ENCODE assay signal across 8 cellular contexts in the genomic region with DNA sequence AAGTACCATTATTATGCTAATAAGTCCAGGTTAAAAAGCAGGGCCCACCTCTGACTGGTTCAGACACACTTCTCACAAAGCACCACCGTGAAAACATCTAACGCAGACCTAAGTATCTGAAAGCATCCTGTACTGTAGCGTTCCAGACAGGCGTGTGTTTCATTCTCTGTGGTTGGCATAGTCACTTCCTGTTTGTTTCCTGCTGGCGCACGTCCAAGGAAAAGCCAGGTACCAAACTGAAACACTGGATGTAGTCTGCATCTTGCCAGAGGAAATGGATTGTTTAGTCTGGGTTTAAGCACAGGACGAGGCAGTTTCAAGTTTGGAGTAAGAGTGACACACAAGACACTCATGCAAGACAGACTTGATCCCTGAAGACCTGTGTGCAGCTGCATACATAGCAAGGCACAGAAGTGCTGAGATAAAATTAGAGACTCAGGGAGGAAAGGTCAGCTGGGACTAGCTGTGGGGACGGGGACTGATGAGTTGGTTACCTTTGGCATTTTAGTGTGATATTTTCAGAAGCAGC. TPM values are rescaled to one million over a fixed set of nuclear protein-coding genes. Genes with fewer than 3 reads are reported as not detected.
DNase-seq lines count a peak whose midpoint lies in the region; ATAC-seq, FAIRE-seq and TF ChIP-seq lines count a peak whose summit lies in the region.

No MANE protein-coding gene starts in this region.

- peak; percentile 38 for FAIRE-seq in GM12892 (lab: Jason Lieb, UNC)

- no peak for TF ChIP-seq CTCF in cardiac muscle cell (IDR thresholded peaks at IDR 0.05; ENCODE audit: low read depth, low read length)

- no peak overlapping the region for H3K4me3 ChIP-seq in cardiac muscle cell

- no peaks in the 10 kb centered on the region for H3K9me3 ChIP-seq in cardiac muscle cell (ENCODE audit: low read depth)

- H3K27me3 ChIP-seq in cardiac muscle cell, result no peaks in the 10 kb centered on the region

- no peaks in the 10 kb centered on the region for H3K9me3 Mint-ChIP-seq in activated T-cell treated with anti-CD3 and anti-CD28 coated beads, Interleukin-2, amount 50 U/mL, for 72 hours

- DNase-seq in GM12892 (ENCODE audit: insufficient read length) (no peak), cardiac muscle cell (ENCODE audit: low read depth in 1 of 2, low spot score in 1 of 2) (peak; percentile 35 to 83), OCI-M1 (lab: John Stamatoyannopoulos, UW) (no peak)
- DNase-seq in activated T-cell treated with anti-CD3 and anti-CD28 coated beads, Interleukin-2, amount 50 U/mL, for 72 hours, result peak; percentile 69 to 71
- DNase-seq in stimulated activated CD4-positive, alpha-beta T cell treated with anti-CD3 and anti-CD28 coated beads, Interleukin-2, amount 100 ng/mL, for 24 hours, result peak; percentile 73 to 78

- H3K4me1 ChIP-seq in cardiac muscle cell (ENCODE audit: low read depth), result peaks cover 15% of the 10 kb centered on the region

- peak overlapping the region; percentile 94 for H3K27ac Mint-ChIP-seq in activated T-cell treated with anti-CD3 and anti-CD28 coated beads, Interleukin-2, amount 50 U/mL, for 72 hours

- H3K36me3 Mint-ChIP-seq in activated T-cell treated with anti-CD3 and anti-CD28 coated beads, Interleukin-2, amount 50 U/mL, for 72 hours (ENCODE audit: insufficient read depth in 2 of 2), result peaks cover 5 to 9% of the 10 kb centered on the region in 2 donors

- H3K4me1 Mint-ChIP-seq in activated T-cell treated with anti-CD3 and anti-CD28 coated beads, Interleukin-2, amount 50 U/mL, for 72 hours (ENCODE audit: low read depth), result peaks cover 44% of the 10 kb centered on the region

- H3K27me3 Mint-ChIP-seq in activated T-cell treated with anti-CD3 and anti-CD28 coated beads, Interleukin-2, amount 50 U/mL, for 72 hours (ENCODE audit: low read depth), result no peaks in the 10 kb centered on the region

- peak overlapping the region; percentile 66 to 71 for H3K4me3 Mint-ChIP-seq in activated T-cell treated with anti-CD3 and anti-CD28 coated beads, Interleukin-2, amount 50 U/mL, for 72 hours

- peak; percentile 74 for ATAC-seq in HG03342 (IDR thresholded peaks at IDR 0.05; ENCODE audit: unreplicated experiment)
- peak; percentile 81 to 82 for ATAC-seq in activated T-cell treated with anti-CD3 and anti-CD28 coated beads, Interleukin-2, amount 50 U/mL, for 72 hours (replicated peaks in 1 of 2)
- ATAC-seq in HG02970 (IDR thresholded peaks at IDR 0.05; ENCODE audit: low FRiP score, unreplicated experiment), result no peak

- H3K27ac ChIP-seq in cardiac muscle cell, result peak overlapping the region; percentile 59

- TF ChIP-seq POLR2A in GM12892 (IDR thresholded peaks at IDR 0.05; ENCODE audit: low read depth, low read length), result no peak

- no peaks in the 10 kb centered on the region for H3K36me3 ChIP-seq in cardiac muscle cell

TF ChIP-seq in PFSK-1, 5 proteins besides CTCF, POLR2A, EP300 and RAD21:
- TF ChIP-seq SIN3A (IDR thresholded peaks at IDR 0.05; ENCODE audit: borderline replicate concordance, insufficient read depth, low read length) (no peak), FOXP2 (optimal IDR thresholded peaks at IDR 0.05; ENCODE audit: borderline replicate concordance, extremely low read depth, extremely low read length, insufficient read depth) (peak; percentile 96)

RNA-seq across cellular contexts. Expression of a gene that starts 23.3 kb away (rescaled TPM):
- polyA plus RNA-seq in GM12892 (2012; ENCODE audit: missing spikeins), result 11.2 TPM
- 3.8 TPM for polyA plus RNA-seq in PFSK-1 (2012; ENCODE audit: insufficient read length, low read depth)
- total RNA-seq in activated T-cell treated with anti-CD3 and anti-CD28 coated beads, Interleukin-2, amount 50 U/mL, for 72 hours, result 10 to 100 TPM; 22.3 to 27.7 TPM
- total RNA-seq in cardiac muscle cell, result 15.2 and 20.1 TPM in 2 replicates
- 21.2 and 32.2 TPM in 2 replicates for polyA plus RNA-seq in cardiac muscle cell

Comparison
In these comparisons a context has a peak if more than half of its experiments do, and no peak if none do; other contexts are left out.
1. DNase-seq: peak in activated T-cell treated with anti-CD3 and anti-CD28 coated beads, Interleukin-2, amount 50 U/mL, for 72 hours (2 of 2), cardiac muscle cell (2 of 2) and stimulated activated CD4-positive, alpha-beta T cell treated with anti-CD3 and anti-CD28 coated beads, Interleukin-2, amount 100 ng/mL, for 24 hours (2 of 2); none in GM12892 (single experiment) and OCI-M1 (single experiment).